In genomic region chr5:179758905-179759304, GRCh38 we compare ENCODE assay signal across 18 cellular contexts. TPM values are rescaled to one million over a fixed set of nuclear protein-coding genes. Genes with fewer than 3 reads are reported as not detected.
DNase-seq lines count a peak whose midpoint lies in the region; ATAC-seq, FAIRE-seq and TF ChIP-seq lines count a peak whose summit lies in the region.
"Had no signal": no experiment of that assay in that cellular context is flagged by ENCODE, and none has a peak within 500 bp of the region (broad histone marks: within the 10 kb centered on the region; RNA-seq: fewer than 3 reads in every experiment).

No MANE protein-coding gene starts in this region.

- no peaks in the 10 kb centered on the region for H3K36me3 ChIP-seq in lower lobe of right lung

- intact Hi-C loops in lower lobe of right lung (cut with DNase I) = no loop called here
- intact Hi-C loops in posterior cingulate gyrus (cut with DNase I) = loop anchor here (1.0 kb wide), 1 partner anchor 32 kb away; no protein-coding TSS in a partner anchor

- H3K9me3 ChIP-seq in lower lobe of right lung = no peaks in the 10 kb centered on the region
- H3K9me3 ChIP-seq: A549, BLaER1 had no signal

- FAIRE-seq in HTR-8/SVneo (lab: Jason Lieb, UNC) = no peak
- FAIRE-seq: A549 had no signal

- peak; percentile 20 for DNase-seq in activated CD4-positive, alpha-beta T cell treated with anti-CD3 and anti-CD28 coated beads for 48 hours
- DNase-seq in activated CD4-positive, alpha-beta T cell treated with anti-CD3 and anti-CD28 coated beads, Interleukin-2, amount 50 U/mL, for 1 hour = no peak
- DNase-seq in CD1c-positive myeloid dendritic cell (ENCODE audit: extremely low spot score) (peak; percentile 76), NOMO-1 (lab: John Stamatoyannopoulos, UW; ENCODE audit: unreplicated experiment in 2 of 2) (peak; percentile 76 to 90), lower lobe of right lung (peak; percentile 29), posterior cingulate gyrus (no peak), HTR-8/SVneo (ENCODE audit: insufficient read length, low spot score) (no peak), GM19238 (ENCODE audit: insufficient read length, low spot score) (no peak)
- DNase-seq: activated naive CD4-positive, alpha-beta T cell treated with anti-CD3 and anti-CD28 coated beads, Interleukin-2, amount 50 U/mL, for 16 hours; DND-41; NCI-H1436; NCI-H2171 treated with DMSO at 0.1 percent for 48 hours; SW 1271 had no signal

- H3K4me3 ChIP-seq in lower lobe of right lung = no peak overlapping the region
- H3K4me3 ChIP-seq: A549, BLaER1 had no signal

- TF ChIP-seq CTCF in lower lobe of right lung (IDR thresholded peaks at IDR 0.05) = no peak

- no peak overlapping the region for H3K27ac ChIP-seq in lower lobe of right lung
- H3K27ac ChIP-seq: A549, BLaER1, KMS-11, RWPE1 had no signal

- ATAC-seq in lower lobe of right lung = no peak
- ATAC-seq: A549; natural killer cell treated with Interleukin-12 subunit alpha and Interleukin-12 subunit beta and Interleukin-15 and Interleukin-18, amount 100 ng/mL, for 72 hours had no signal

- peaks cover 79% of the 10 kb centered on the region for H3K4me1 ChIP-seq in lower lobe of right lung

- no peaks in the 10 kb centered on the region for H3K27me3 ChIP-seq in lower lobe of right lung (ENCODE audit: low read depth)
- H3K27me3 ChIP-seq: BLaER1 had no signal

RNA-seq across cellular contexts. Expression of gene MAML1, which starts 26.3 kb away (rescaled TPM):
- total RNA-seq in lower lobe of right lung = 27.8 TPM

RNA-seq across cellular contexts. Expression of gene LTC4S, which starts 34.9 kb away (rescaled TPM):
- total RNA-seq in lower lobe of right lung = 20.1 TPM

RNA-seq across cellular contexts. Expression of gene MGAT4B, which starts 47.8 kb away (rescaled TPM):
- total RNA-seq in lower lobe of right lung = 105 TPM

Comparison
In these comparisons a context has a peak if more than half of its experiments do, and no peak if none do; other contexts are left out.
1. DNase-seq: peak in activated CD4-positive, alpha-beta T cell treated with anti-CD3 and anti-CD28 coated beads for 48 hours (single experiment), CD1c-positive myeloid dendritic cell (single experiment), NOMO-1 (2 of 2) and lower lobe of right lung (single experiment); none in activated CD4-positive, alpha-beta T cell treated with anti-CD3 and anti-CD28 coated beads, Interleukin-2, amount 50 U/mL, for 1 hour (single experiment), posterior cingulate gyrus (0 of 10), HTR-8/SVneo (single experiment) and GM19238 (single experiment).